ENCODE assay signal across 8 cellular contexts in genomic region chr7:76314042-76314721, GRCh38. TPM values are rescaled to one million over a fixed set of nuclear protein-coding genes. Genes with fewer than 3 reads are reported as not detected.
A peak's percentile ranks its signal among the peaks of the same experiment; 100 is the strongest.
DNase-seq lines count a peak whose midpoint lies in the region; TF ChIP-seq lines count a peak whose summit lies in the region.

No MANE protein-coding gene starts in this region.

- POLR2A ChIA-PET in HEK293T (lab: Yijun Ruan, JAX): no interaction called here

- H3K36me3 ChIP-seq in parathyroid adenoma (ENCODE audit: control insufficient read depth, insufficient read depth, low read length) (no peaks in the 10 kb centered on the region), tibial nerve (no peaks in the 10 kb centered on the region)

- no peak overlapping the region for H3K27ac ChIP-seq in parathyroid adenoma
- H3K27ac ChIP-seq in tibial nerve: peak overlapping the region in 2 of 4 donors; percentile 17 to 78

- H2AFZ ChIP-seq in parathyroid adenoma: peak overlapping the region; percentile 76

- H3K4me1 ChIP-seq in parathyroid adenoma: peaks cover 13% of the 10 kb centered on the region
- H3K4me1 ChIP-seq in tibial nerve: peaks cover 0 to 28% (median 7%) of the 10 kb centered on the region in 4 donors

- H3K9me3 ChIP-seq in parathyroid adenoma (ENCODE audit: control insufficient read depth, low read length): no peaks in the 10 kb centered on the region
- H3K9me3 ChIP-seq in tibial nerve: no peaks in the 10 kb centered on the region

- H3K4me3 ChIP-seq in parathyroid adenoma (ENCODE audit: low read depth, low read length): no peak overlapping the region
- no peak overlapping the region for H3K4me3 ChIP-seq in tibial nerve

- CTCF ChIA-PET in HEK293T (lab: Yijun Ruan, JAX): interaction anchor here (0.5 to 2.7 kb wide), 11 partner anchors 12 to 212 kb away, joined by 3 to 21 read pairs (median 4); no protein-coding TSS in a partner anchor

- no peak overlapping the region for H3K4me2 ChIP-seq in parathyroid adenoma (ENCODE audit: low read length)

- TF ChIP-seq POLR2A in tibial nerve (IDR thresholded peaks at IDR 0.05): peak; percentile 15 to 25

- 6 to 10% methylated on average over 12 to 15 of the region's 15 CpGs for WGBS in tibial nerve, 2 donors

- H3K79me2 ChIP-seq in parathyroid adenoma: no peaks in the 10 kb centered on the region

- H3K27me3 ChIP-seq in parathyroid adenoma (ENCODE audit: control insufficient read depth, insufficient read depth, low read length) (no peaks in the 10 kb centered on the region), tibial nerve (no peaks in the 10 kb centered on the region)

- no peak overlapping the region for H3K9ac ChIP-seq in parathyroid adenoma

- TF ChIP-seq CTCF in parathyroid adenoma (IDR thresholded peaks at IDR 0.05): peak; percentile 100
- TF ChIP-seq CTCF in tibial nerve (IDR thresholded peaks at IDR 0.05): peak; percentile 100

- peak; percentile 99 for DNase-seq in ELF-1 (ENCODE audit: low read depth, low spot score)
- DNase-seq in HEK293T (ENCODE audit: extremely low spot score): peak; percentile 89
- DNase-seq in NCI-H1092 (lab: John Stamatoyannopoulos, UW): peak; percentile 94
- DNase-seq in SK-N-DZ (ENCODE audit: low spot score): peak; percentile 93
- DNase-seq in activated naive CD4-positive, alpha-beta T cell (lab: John Stamatoyannopoulos, UW): peak; percentile 90 to 95 (median 94)
- DNase-seq in globus pallidus (ENCODE audit: low spot score): peak; percentile 95
- DNase-seq in tibial nerve (ENCODE audit: low spot score in 2 of 2): peak; percentile 95 to 98

- peak; percentile 73 to 79 for TF ChIP-seq EP300 in tibial nerve (IDR thresholded peaks at IDR 0.05)

TF ChIP-seq in HEK293T, 16 proteins besides CTCF, POLR2A, EP300 and RAD21:
- TF ChIP-seq HDGF (IDR thresholded peaks at IDR 0.05; ENCODE audit: borderline replicate concordance) (no peak), FOXK2 (IDR thresholded peaks at IDR 0.05) (no peak), PKNOX1 (IDR thresholded peaks at IDR 0.05) (peak; percentile 81), L3MBTL2 (conservative IDR thresholded peaks at IDR 0.05) (no peak), FOXA1 (IDR thresholded peaks at IDR 0.05) (no peak), LEF1 (IDR thresholded peaks at IDR 0.05; ENCODE audit: borderline replicate concordance) (no peak), NFRKB (IDR thresholded peaks at IDR 0.05) (no peak), ELF4 (IDR thresholded peaks at IDR 0.05) (no peak), ARNT (IDR thresholded peaks at IDR 0.05) (no peak), TARDBP (IDR thresholded peaks at IDR 0.05) (no peak), SP1 (IDR thresholded peaks at IDR 0.05) (no peak), FOXM1 (IDR thresholded peaks at IDR 0.05; ENCODE audit: borderline replicate concordance) (no peak), ZNF384 (IDR thresholded peaks at IDR 0.05) (peak; percentile 96), SUZ12 (IDR thresholded peaks at IDR 0.05) (no peak), BHLHE40 (IDR thresholded peaks at IDR 0.05; ENCODE audit: borderline replicate concordance) (no peak), CTBP1 (IDR thresholded peaks at IDR 0.05; ENCODE audit: borderline replicate concordance) (peak; percentile 55; the same call in 1 of the 2 replicates)

RNA-seq across cellular contexts. Expression of gene HSPB1, which starts 11.7 kb away (rescaled TPM):
- 24.8 and 32.8 TPM in 2 replicates for polyA plus RNA-seq in SK-N-DZ (2014; cell fraction: cytosol; rRNA removed)
- polyA plus RNA-seq in SK-N-DZ (2014; cell fraction: nucleus; rRNA removed): 8.4 and 14.6 TPM in 2 replicates
- total RNA-seq in tibial nerve: 100 to 1,000 TPM; 272 to 385 (median 324) TPM

RNA-seq across cellular contexts. Expression of gene YWHAG, which starts 44.6 kb away (rescaled TPM):
- 101 and 114 TPM in 2 replicates for polyA plus RNA-seq in SK-N-DZ (2014; cell fraction: cytosol; rRNA removed)
- 49.4 and 50.9 TPM in 2 replicates for polyA plus RNA-seq in SK-N-DZ (2014; cell fraction: nucleus; rRNA removed)
- 10 to 100 TPM; 54.9 to 96.6 (median 81.7) TPM for total RNA-seq in tibial nerve
